ENCODE assay signal across 1 cellular context in the genomic region with DNA sequence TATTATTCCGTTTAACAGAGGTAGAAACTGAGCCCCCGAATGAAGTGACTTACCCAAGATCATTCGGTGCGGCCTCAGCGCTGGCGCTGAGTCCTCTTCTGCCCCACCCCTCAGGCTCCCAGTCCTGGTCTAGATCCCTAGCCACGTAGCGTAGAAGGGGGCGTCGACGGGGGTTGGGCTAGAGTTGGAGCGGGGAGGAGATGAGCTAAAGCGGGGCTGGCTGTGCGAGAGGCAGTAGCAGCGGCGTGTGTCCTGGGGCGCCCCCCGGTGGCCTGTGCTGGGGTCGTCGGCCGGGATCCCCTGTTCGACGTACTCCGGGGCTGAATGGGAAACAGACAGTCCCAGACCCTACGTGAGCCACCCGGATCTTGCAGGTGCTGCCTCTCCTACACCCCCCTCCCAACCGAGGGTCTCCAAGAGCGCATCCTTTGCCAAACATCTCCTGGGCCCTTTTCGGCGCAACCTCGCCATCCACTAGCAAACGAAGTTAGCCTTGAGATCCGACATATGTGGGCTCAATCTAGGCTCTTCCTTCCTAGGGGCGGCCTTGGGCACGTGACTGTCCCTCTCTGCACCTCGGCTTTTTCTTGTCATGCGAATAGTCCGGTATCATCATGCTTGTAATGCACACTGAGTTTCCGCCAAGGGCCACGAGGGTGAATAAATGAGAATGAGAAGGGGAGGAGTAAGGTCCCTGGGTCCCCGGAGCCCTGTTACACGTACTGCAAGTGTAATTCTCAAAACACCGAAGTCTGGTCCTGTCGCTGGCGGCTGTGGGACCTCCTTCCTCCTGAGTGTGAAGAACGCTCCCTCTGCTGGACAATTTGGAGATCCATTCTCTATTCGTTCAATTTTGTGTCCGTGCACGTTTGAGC.
TF ChIP-seq lines count a peak whose summit lies in the region.

No MANE protein-coding gene starts in this region.

TF ChIP-seq in HEK293, 187 proteins besides CTCF, POLR2A, EP300 and RAD21 (continued from another document and continues in another):
- TF ChIP-seq, protein P1, sequence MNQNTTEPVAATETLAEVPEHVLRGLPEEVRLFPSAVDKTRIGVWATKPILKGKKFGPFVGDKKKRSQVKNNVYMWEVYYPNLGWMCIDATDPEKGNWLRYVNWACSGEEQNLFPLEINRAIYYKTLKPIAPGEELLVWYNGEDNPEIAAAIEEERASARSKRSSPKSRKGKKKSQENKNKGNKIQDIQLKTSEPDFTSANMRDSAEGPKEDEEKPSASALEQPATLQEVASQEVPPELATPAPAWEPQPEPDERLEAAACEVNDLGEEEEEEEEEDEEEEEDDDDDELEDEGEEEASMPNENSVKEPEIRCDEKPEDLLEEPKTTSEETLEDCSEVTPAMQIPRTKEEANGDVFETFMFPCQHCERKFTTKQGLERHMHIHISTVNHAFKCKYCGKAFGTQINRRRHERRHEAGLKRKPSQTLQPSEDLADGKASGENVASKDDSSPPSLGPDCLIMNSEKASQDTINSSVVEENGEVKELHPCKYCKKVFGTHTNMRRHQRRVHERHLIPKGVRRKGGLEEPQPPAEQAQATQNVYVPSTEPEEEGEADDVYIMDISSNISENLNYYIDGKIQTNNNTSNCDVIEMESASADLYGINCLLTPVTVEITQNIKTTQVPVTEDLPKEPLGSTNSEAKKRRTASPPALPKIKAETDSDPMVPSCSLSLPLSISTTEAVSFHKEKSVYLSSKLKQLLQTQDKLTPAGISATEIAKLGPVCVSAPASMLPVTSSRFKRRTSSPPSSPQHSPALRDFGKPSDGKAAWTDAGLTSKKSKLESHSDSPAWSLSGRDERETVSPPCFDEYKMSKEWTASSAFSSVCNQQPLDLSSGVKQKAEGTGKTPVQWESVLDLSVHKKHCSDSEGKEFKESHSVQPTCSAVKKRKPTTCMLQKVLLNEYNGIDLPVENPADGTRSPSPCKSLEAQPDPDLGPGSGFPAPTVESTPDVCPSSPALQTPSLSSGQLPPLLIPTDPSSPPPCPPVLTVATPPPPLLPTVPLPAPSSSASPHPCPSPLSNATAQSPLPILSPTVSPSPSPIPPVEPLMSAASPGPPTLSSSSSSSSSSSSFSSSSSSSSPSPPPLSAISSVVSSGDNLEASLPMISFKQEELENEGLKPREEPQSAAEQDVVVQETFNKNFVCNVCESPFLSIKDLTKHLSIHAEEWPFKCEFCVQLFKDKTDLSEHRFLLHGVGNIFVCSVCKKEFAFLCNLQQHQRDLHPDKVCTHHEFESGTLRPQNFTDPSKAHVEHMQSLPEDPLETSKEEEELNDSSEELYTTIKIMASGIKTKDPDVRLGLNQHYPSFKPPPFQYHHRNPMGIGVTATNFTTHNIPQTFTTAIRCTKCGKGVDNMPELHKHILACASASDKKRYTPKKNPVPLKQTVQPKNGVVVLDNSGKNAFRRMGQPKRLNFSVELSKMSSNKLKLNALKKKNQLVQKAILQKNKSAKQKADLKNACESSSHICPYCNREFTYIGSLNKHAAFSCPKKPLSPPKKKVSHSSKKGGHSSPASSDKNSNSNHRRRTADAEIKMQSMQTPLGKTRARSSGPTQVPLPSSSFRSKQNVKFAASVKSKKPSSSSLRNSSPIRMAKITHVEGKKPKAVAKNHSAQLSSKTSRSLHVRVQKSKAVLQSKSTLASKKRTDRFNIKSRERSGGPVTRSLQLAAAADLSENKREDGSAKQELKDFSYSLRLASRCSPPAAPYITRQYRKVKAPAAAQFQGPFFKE (tag by site-specific recombination; IDR thresholded peaks at IDR 0.05; ENCODE audit: borderline replicate concordance) = no peak
- TF ChIP-seq GLIS2 (tag by site-specific recombination; IDR thresholded peaks at IDR 0.05) (peak; percentile 81), ZBTB48 (tag by site-specific recombination; IDR thresholded peaks at IDR 0.05) (peak; percentile 91), GFI1B (tag by site-specific recombination; IDR thresholded peaks at IDR 0.05) (0 out of 2 replicates have a peak, but pooled peaks have one; percentile 5), ZNF335 (tag by site-specific recombination; conservative IDR thresholded peaks at IDR 0.05) (peak; percentile 81), SCRT2 (tag by site-specific recombination; IDR thresholded peaks at IDR 0.05) (0 out of 2 replicates have a peak, but pooled peaks have one; percentile 19), ZNF624 (tag by site-specific recombination; IDR thresholded peaks at IDR 0.05) (no peak), ZNF654 (tag by site-specific recombination; IDR thresholded peaks at IDR 0.05; ENCODE audit: low read depth) (peak; percentile 99), ZNF48 (tag by site-specific recombination; IDR thresholded peaks at IDR 0.05) (no peak), ZNF324 (tag by site-specific recombination; IDR thresholded peaks at IDR 0.05) (peak; percentile 67; the same call in 1 of the 2 replicates), ZNF664 (tag by site-specific recombination; IDR thresholded peaks at IDR 0.05) (no peak), ZFP37 (tag by site-specific recombination; IDR thresholded peaks at IDR 0.05) (peak; percentile 46; the same call in 1 of the 2 replicates), ZNF24 (tag by site-specific recombination; IDR thresholded peaks at IDR 0.05) (peak; percentile 42), ZFP69B (tag by site-specific recombination; IDR thresholded peaks at IDR 0.05) (peak; percentile 84), YY1 (tag by site-specific recombination; IDR thresholded peaks at IDR 0.05) (no peak; the same call in 1 of the 2 replicates), ZNF366 (tag by site-specific recombination; conservative IDR thresholded peaks at IDR 0.05) (0 out of 2 replicates have a peak, but pooled peaks have one; percentile 27), ZBTB1 (tag by site-specific recombination; IDR thresholded peaks at IDR 0.05) (no peak), ZNF37A (tag by site-specific recombination; IDR thresholded peaks at IDR 0.05) (no peak), GLI2 (tag by site-specific recombination; IDR thresholded peaks at IDR 0.05; ENCODE audit: borderline replicate concordance, low read depth) (no peak), ZNF2 (tag by site-specific recombination; IDR thresholded peaks at IDR 0.05) (no peak; the same call in none of the 2 replicates), ZNF404 (tag by site-specific recombination; IDR thresholded peaks at IDR 0.05) (no peak), TRIM28 (IDR thresholded peaks at IDR 0.05; ENCODE audit: borderline replicate concordance, low read length) (no peak), ZNF426 (tag by site-specific recombination; IDR thresholded peaks at IDR 0.05) (no peak), ZNF138 (tag by site-specific recombination; IDR thresholded peaks at IDR 0.05; ENCODE audit: borderline replicate concordance) (no peak), ZNF777 (tag by site-specific recombination; IDR thresholded peaks at IDR 0.05; ENCODE audit: borderline replicate concordance) (peak; percentile 99), ZNF560 (tag by site-specific recombination; IDR thresholded peaks at IDR 0.05; ENCODE audit: borderline replicate concordance) (no peak), HOXD13 (CRISPR knock-in tag; IDR thresholded peaks at IDR 0.05; ENCODE audit: borderline replicate concordance) (no peak), EGR2 (tag by site-specific recombination; IDR thresholded peaks at IDR 0.05; ENCODE audit: low read depth) (peak; percentile 45; the same call in 1 of the 2 replicates), ZNF585B (tag by site-specific recombination; IDR thresholded peaks at IDR 0.05) (no peak), ZNF433 (tag by site-specific recombination; IDR thresholded peaks at IDR 0.05; ENCODE audit: low read depth) (no peak), ZNF677 (tag by site-specific recombination; IDR thresholded peaks at IDR 0.05) (no peak), OSR2 (tag by site-specific recombination; IDR thresholded peaks at IDR 0.05) (no peak), GLIS1 (tag by site-specific recombination; IDR thresholded peaks at IDR 0.05) (peak; percentile 40; the same call in 1 of the 2 replicates), ZNF600 (tag by site-specific recombination; IDR thresholded peaks at IDR 0.05) (0 out of 2 replicates have a peak, but pooled peaks have one; percentile 67), ZNF747 (tag by site-specific recombination; IDR thresholded peaks at IDR 0.05) (no peak), ZBTB7A (tag by site-specific recombination; IDR thresholded peaks at IDR 0.05; ENCODE audit: low read depth) (peak; percentile 33; the same call in 1 of the 2 replicates), ZNF311 (tag by site-specific recombination; IDR thresholded peaks at IDR 0.05; ENCODE audit: borderline replicate concordance) (no peak), ZNF776 (tag by site-specific recombination; IDR thresholded peaks at IDR 0.05; ENCODE audit: borderline replicate concordance) (no peak), ZFHX2 (tag by site-specific recombination; conservative IDR thresholded peaks at IDR 0.05) (peak; percentile 27; the same call in 1 of the 2 replicates), ZBTB20 (tag by site-specific recombination; IDR thresholded peaks at IDR 0.05) (peak; percentile 70), ZNF660 (tag by site-specific recombination; IDR thresholded peaks at IDR 0.05) (peak; percentile 70; the same call in 1 of the 2 replicates), KLF9 (tag by site-specific recombination; IDR thresholded peaks at IDR 0.05; ENCODE audit: low read depth) (peak; percentile 96), KLF10 (tag by site-specific recombination; IDR thresholded peaks at IDR 0.05) (peak; percentile 86)
- TF ChIP-seq, protein P2, sequence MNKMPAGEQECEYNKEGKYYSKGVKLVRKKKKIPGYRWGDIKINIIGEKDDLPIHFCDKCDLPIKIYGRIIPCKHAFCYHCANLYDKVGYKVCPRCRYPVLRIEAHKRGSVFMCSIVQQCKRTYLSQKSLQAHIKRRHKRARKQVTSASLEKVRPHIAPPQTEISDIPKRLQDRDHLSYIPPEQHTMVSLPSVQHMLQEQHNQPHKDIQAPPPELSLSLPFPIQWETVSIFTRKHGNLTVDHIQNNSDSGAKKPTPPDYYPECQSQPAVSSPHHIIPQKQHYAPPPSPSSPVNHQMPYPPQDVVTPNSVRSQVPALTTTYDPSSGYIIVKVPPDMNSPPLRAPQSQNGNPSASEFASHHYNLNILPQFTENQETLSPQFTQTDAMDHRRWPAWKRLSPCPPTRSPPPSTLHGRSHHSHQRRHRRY (tag by site-specific recombination; IDR thresholded peaks at IDR 0.05) = no peak
- TF ChIP-seq, protein P3, sequence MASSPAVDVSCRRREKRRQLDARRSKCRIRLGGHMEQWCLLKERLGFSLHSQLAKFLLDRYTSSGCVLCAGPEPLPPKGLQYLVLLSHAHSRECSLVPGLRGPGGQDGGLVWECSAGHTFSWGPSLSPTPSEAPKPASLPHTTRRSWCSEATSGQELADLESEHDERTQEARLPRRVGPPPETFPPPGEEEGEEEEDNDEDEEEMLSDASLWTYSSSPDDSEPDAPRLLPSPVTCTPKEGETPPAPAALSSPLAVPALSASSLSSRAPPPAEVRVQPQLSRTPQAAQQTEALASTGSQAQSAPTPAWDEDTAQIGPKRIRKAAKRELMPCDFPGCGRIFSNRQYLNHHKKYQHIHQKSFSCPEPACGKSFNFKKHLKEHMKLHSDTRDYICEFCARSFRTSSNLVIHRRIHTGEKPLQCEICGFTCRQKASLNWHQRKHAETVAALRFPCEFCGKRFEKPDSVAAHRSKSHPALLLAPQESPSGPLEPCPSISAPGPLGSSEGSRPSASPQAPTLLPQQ (tag by site-specific recombination; IDR thresholded peaks at IDR 0.05) = peak; percentile 75
- TF ChIP-seq, protein P4, sequence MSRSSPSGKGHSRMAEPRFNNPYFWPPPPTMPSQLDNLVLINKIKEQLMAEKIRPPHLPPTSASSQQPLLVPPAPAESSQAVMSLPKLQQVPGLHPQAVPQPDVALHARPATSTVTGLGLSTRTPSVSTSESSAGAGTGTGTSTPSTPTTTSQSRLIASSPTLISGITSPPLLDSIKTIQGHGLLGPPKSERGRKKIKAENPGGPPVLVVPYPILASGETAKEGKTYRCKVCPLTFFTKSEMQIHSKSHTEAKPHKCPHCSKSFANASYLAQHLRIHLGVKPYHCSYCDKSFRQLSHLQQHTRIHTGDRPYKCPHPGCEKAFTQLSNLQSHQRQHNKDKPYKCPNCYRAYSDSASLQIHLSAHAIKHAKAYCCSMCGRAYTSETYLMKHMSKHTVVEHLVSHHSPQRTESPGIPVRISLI (tag by site-specific recombination; IDR thresholded peaks at IDR 0.05) = no peak
- TF ChIP-seq, protein P5, sequence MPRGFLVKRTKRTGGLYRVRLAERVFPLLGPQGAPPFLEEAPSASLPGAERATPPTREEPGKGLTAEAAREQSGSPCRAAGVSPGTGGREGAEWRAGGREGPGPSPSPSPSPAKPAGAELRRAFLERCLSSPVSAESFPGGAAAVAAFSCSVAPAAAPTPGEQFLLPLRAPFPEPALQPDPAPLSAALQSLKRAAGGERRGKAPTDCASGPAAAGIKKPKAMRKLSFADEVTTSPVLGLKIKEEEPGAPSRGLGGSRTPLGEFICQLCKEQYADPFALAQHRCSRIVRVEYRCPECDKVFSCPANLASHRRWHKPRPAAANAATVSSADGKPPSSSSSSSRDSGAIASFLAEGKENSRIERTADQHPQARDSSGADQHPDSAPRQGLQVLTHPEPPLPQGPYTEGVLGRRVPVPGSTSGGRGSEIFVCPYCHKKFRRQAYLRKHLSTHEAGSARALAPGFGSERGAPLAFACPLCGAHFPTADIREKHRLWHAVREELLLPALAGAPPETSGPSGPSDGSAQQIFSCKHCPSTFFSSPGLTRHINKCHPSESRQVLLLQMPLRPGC (tag by site-specific recombination; IDR thresholded peaks at IDR 0.05) = no peak
- TF ChIP-seq, protein P6, sequence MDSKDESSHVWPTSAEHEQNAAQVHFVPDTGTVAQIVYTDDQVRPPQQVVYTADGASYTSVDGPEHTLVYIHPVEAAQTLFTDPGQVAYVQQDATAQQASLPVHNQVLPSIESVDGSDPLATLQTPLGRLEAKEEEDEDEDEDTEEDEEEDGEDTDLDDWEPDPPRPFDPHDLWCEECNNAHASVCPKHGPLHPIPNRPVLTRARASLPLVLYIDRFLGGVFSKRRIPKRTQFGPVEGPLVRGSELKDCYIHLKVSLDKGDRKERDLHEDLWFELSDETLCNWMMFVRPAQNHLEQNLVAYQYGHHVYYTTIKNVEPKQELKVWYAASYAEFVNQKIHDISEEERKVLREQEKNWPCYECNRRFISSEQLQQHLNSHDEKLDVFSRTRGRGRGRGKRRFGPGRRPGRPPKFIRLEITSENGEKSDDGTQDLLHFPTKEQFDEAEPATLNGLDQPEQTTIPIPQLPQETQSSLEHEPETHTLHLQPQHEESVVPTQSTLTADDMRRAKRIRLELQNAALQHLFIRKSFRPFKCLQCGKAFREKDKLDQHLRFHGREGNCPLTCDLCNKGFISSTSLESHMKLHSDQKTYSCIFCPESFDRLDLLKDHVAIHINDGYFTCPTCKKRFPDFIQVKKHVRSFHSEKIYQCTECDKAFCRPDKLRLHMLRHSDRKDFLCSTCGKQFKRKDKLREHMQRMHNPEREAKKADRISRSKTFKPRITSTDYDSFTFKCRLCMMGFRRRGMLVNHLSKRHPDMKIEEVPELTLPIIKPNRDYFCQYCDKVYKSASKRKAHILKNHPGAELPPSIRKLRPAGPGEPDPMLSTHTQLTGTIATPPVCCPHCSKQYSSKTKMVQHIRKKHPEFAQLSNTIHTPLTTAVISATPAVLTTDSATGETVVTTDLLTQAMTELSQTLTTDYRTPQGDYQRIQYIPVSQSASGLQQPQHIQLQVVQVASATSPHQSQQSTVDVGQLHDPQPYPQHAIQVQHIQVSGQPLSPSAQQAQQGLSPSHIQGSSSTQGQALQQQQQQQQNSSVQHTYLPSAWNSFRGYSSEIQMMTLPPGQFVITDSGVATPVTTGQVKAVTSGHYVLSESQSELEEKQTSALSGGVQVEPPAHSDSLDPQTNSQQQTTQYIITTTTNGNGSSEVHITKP (tag by site-specific recombination; IDR thresholded peaks at IDR 0.05) = peak; percentile 16; the same call in 1 of the 2 replicates
- TF ChIP-seq, protein P7, sequence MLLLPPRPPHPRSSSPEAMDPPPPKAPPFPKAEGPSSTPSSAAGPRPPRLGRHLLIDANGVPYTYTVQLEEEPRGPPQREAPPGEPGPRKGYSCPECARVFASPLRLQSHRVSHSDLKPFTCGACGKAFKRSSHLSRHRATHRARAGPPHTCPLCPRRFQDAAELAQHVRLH (tag by site-specific recombination; IDR thresholded peaks at IDR 0.05) = 0 out of 2 replicates have a peak, but pooled peaks have one; percentile 18
